ENCODE assay signal across 21 cellular contexts in genomic region chr1:217542136-217542777, GRCh38.
"Had no signal": no experiment of that assay in that cellular context is flagged by ENCODE, and none has a peak within 500 bp of the region (broad histone marks: within the 10 kb centered on the region; RNA-seq: fewer than 3 reads in every experiment).

No MANE protein-coding gene starts in this region.

- H3K9me3 ChIP-seq: esophagus squamous epithelium, lower lobe of right lung, transverse colon, uterus had no signal

- H3K27me3 ChIP-seq: esophagus squamous epithelium, heart left ventricle, transverse colon, uterus had no signal

- H3K4me3 Mint-ChIP-seq: activated naive CD8-positive, alpha-beta T cell; activated T-cell treated with anti-CD3 and anti-CD28 coated beads, Interleukin-2, amount 50 U/mL, for 4 hours; central memory CD8-positive, alpha-beta T cell; endodermal cell; stimulated activated naive B cell treated with anti-CD40 and anti-IgM and Interleukin-4, amounts not matched to agents 10 μg/mL and 1 μg/mL and 100 μg/mL, for 72 hours; WTC11 had no signal

- H3K4me3 ChIP-seq: esophagus squamous epithelium, heart left ventricle, lower lobe of right lung, transverse colon, uterus had no signal

- H3K9me3 Mint-ChIP-seq: activated T-cell treated with anti-CD3 and anti-CD28 coated beads, Interleukin-2, amount 50 U/mL, for 4 hours; central memory CD8-positive, alpha-beta T cell had no signal

- H3K27me3 Mint-ChIP-seq: activated naive CD8-positive, alpha-beta T cell; central memory CD8-positive, alpha-beta T cell; naive B cell; stimulated activated naive B cell treated with anti-CD40 and anti-IgM and Interleukin-4, amounts not matched to agents 10 μg/mL and 1 μg/mL and 100 μg/mL, for 72 hours had no signal

- H3K4me1 Mint-ChIP-seq: stimulated activated naive B cell treated with anti-CD40 and anti-IgM and Interleukin-4, amounts not matched to agents 10 μg/mL and 1 μg/mL and 100 μg/mL, for 72 hours had no signal

- H3K36me3 ChIP-seq: esophagus squamous epithelium, heart left ventricle, lower lobe of right lung, transverse colon, uterus had no signal

- ATAC-seq: activated T-cell treated with anti-CD3 and anti-CD28 coated beads, Interleukin-2, amount 50 U/mL, for 4 hours; lower lobe of right lung; WTC11 had no signal

- H3K27ac ChIP-seq: esophagus squamous epithelium, heart left ventricle, lower lobe of right lung, transverse colon, uterus had no signal

- DNase-seq: activated CD8-positive, alpha-beta memory T cell treated with anti-CD3 and anti-CD28 coated beads for 24 hours; activated CD8-positive, alpha-beta memory T cell treated with anti-CD3 and anti-CD28 coated beads, Interleukin-2, amount 50 U/mL, for 4 hours; activated naive CD4-positive, alpha-beta T cell; activated T-cell treated with anti-CD3 and anti-CD28 coated beads, Interleukin-2, amount 50 U/mL, for 4 hours; endodermal cell; esophagus squamous epithelium; lower lobe of right lung; mesendoderm; naive B cell; occipital lobe; stimulated activated CD4-positive, alpha-beta T cell treated with anti-CD3 and anti-CD28 coated beads, Interleukin-2, amount 100 ng/mL, for 48 hours; stimulated activated CD8-positive, alpha-beta memory T cell treated with anti-CD3 and anti-CD28 coated beads, Interleukin-4, amount 100 ng/mL, for 48 hours; stimulated activated naive B cell treated with anti-CD40 and anti-IgM and Interleukin-4, amounts not matched to agents 10 μg/mL and 1 μg/mL and 100 μg/mL, for 72 hours; T-helper 9 cell; transverse colon had no signal

- H3K27ac Mint-ChIP-seq: activated naive CD8-positive, alpha-beta T cell; activated T-helper 2 cell treated with anti-CD3 and anti-CD28 coated beads, Interferon-gamma antibody, Interleukin-2, Interleukin-4, amounts not matched to agents 10 μg/mL and 5 μg/mL and 100 μg/mL, durations not matched to agents 14 hours and 24 hours and 36 hours; endodermal cell; naive B cell; stimulated activated naive B cell treated with anti-CD40 and anti-IgM and Interleukin-4, amounts not matched to agents 10 μg/mL and 1 μg/mL and 100 μg/mL, for 72 hours; WTC11 had no signal
